26 cellular contexts compared by ENCODE assay signal in genomic region chr4:124133753-124134152, GRCh38.
"Had no signal": no experiment of that assay in that cellular context is flagged by ENCODE, and none has a peak within 500 bp of the region (broad histone marks: within the 10 kb centered on the region; RNA-seq: fewer than 3 reads in every experiment).

No MANE protein-coding gene starts in this region.

- H3K27me3 ChIP-seq: brain microvascular endothelial cell had no signal

- DNase-seq: activated CD4-positive, alpha-beta memory T cell treated with anti-CD3 and anti-CD28 coated beads for 36 hours; activated CD4-positive, alpha-beta T cell treated with anti-CD3 and anti-CD28 coated beads for 36 hours; activated CD4-positive, alpha-beta T cell treated with anti-CD3 and anti-CD28 coated beads, Interleukin-2, amount 50 U/mL, for 1 hour; activated CD8-positive, alpha-beta memory T cell treated with anti-CD3 and anti-CD28 coated beads, Interleukin-2, amount 50 U/mL, for 4 hours; activated gamma-delta T cell treated with Interleukin-2 at 50 U/mL for 16 hours; activated naive CD4-positive, alpha-beta T cell treated with anti-CD3 and anti-CD28 coated beads for 36 hours; activated T-cell treated with anti-CD3 and anti-CD28 coated beads for 4 hours; activated T-cell treated with anti-CD3 and anti-CD28 coated beads, Interleukin-2, amount 50 U/mL, for 4 hours; amniotic stem cell; aorta; brain microvascular endothelial cell; NCI-H1092 treated with DMSO at 0.1 percent for 48 hours; NCI-H1417; NCI-H146; NCI-H187; NCI-H2081 treated with DMSO at 0.1 percent for 48 hours; NCI-H345; NCI-H524 treated with DMSO at 0.1 percent for 48 hours; PC-3; SIG-M5 had no signal

- ATAC-seq: activated CD4-positive, alpha-beta T cell treated with anti-CD3 and anti-CD28 coated beads for 36 hours; activated CD4-positive, CD25-positive, alpha-beta regulatory T cell treated with anti-CD3 and anti-CD28 coated beads, Interleukin-2, amount 50 U/mL, for 24 hours; activated naive CD4-positive, alpha-beta T cell treated with anti-CD3 and anti-CD28 coated beads, Interleukin-2, amount 50 U/mL, for 72 hours; activated T-cell treated with anti-CD3 and anti-CD28 coated beads, Interleukin-2, amount 50 U/mL, for 4 hours; PC-3; Right ventricle myocardium inferior; WTC11 had no signal

- H3K36me3 ChIP-seq: brain microvascular endothelial cell had no signal

- H3K9ac ChIP-seq: KMS-11 had no signal

- H3K27ac ChIP-seq: brain microvascular endothelial cell, KMS-11, RWPE1 had no signal
